8 cellular contexts compared by ENCODE assay signal in the genomic region with DNA sequence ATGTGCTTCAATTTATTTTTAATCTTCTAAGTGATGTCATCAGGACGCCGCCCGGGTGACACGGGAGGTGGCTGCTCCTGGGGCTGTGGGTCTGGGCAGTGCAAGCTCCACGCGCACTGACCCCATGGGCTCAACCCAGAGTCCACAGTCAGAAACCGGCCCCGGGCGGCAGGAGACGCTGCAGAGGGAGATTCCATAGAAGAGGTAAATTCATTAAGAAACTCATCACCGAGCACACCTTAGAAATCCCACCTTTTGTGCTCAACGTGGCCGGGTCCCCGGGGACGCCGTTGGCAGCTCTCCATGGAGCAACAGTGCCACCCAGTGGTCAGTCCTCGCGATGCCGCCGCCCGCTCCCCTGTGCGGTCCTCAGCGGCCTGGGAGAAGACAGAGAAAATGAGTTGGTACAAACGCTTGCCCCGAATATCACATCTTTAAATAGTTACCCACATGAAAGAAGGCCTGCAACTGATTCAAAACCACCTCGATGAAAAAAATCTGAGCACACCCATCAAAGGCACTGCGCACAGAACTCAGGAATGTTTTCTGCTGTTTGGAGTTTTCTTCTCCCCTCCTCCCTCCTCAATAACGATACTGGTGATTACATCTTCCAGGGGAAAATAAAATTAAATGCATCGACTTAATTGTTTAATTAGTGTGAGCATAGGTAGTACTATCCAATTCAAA.
DNase-seq lines count a peak whose midpoint lies in the region; ATAC-seq, FAIRE-seq and TF ChIP-seq lines count a peak whose summit lies in the region.

No MANE protein-coding gene starts in this region.

- no peaks in the 10 kb centered on the region for H3K9me3 Mint-ChIP-seq in naive thymus-derived CD8-positive, alpha-beta T cell

- TF ChIP-seq CTCF in endothelial cell of umbilical vein (IDR thresholded peaks at IDR 0.05; ENCODE audit: extremely low read depth in 1 of 2, insufficient read depth in 1 of 2, low read depth in 1 of 2, low read length in 2 of 2), result peak; percentile 85 to 86

- H3K4me3 ChIP-seq in endothelial cell of umbilical vein (replicated peaks in 1 of 3; ENCODE audit: insufficient read depth in 1 of 3, low read depth in 1 of 3, low read length in 3 of 3), result no peak overlapping the region

- no peak overlapping the region for H3K4me2 ChIP-seq in endothelial cell of umbilical vein (ENCODE audit: insufficient read depth, low read length)

- peak overlapping the region in 3 of 10 donors; percentile 3 to 68 (median 44) for H3K27ac Mint-ChIP-seq in naive thymus-derived CD8-positive, alpha-beta T cell

- peaks cover 18 to 41% (median 28%) of the 10 kb centered on the region in 5 donors for H3K27me3 Mint-ChIP-seq in naive thymus-derived CD8-positive, alpha-beta T cell

- peak overlapping the region in 8 of 10 donors; percentile 2 to 65 (median 24) for H3K4me3 Mint-ChIP-seq in naive thymus-derived CD8-positive, alpha-beta T cell

- H3K9me3 ChIP-seq in endothelial cell of umbilical vein (replicated peaks; ENCODE audit: control insufficient read depth, insufficient read depth, low read length), result no peaks in the 10 kb centered on the region

- intact Hi-C loops in endothelial cell of umbilical vein (cut with micrococcal nuclease), result loop anchor here (1.0 to 2.0 kb wide), 2 partner anchors 54 to 420 kb away; no protein-coding TSS in a partner anchor

- H4K20me1 ChIP-seq in endothelial cell of umbilical vein (replicated peaks; ENCODE audit: control insufficient read depth, extremely low read depth, insufficient read depth, low read length), result no peaks in the 10 kb centered on the region

- dilution Hi-C loops in endothelial cell of umbilical vein (cut with MboI; ENCODE audit: extremely low pct_ligation_motif_present, low sequenced_read_pairs), result no loop called here

- TF ChIP-seq POLR2A in endothelial cell of umbilical vein (IDR thresholded peaks at IDR 0.05; ENCODE audit: low read depth, low read length), result no peak

- H2AFZ ChIP-seq in endothelial cell of umbilical vein (ENCODE audit: low read depth, low read length), result no peak overlapping the region

- H3K79me2 ChIP-seq in endothelial cell of umbilical vein (ENCODE audit: control insufficient read depth, insufficient read depth, low read length), result no peaks in the 10 kb centered on the region

- no peaks in the 10 kb centered on the region for H3K9me1 ChIP-seq in endothelial cell of umbilical vein (replicated peaks; ENCODE audit: control insufficient read depth, extremely low read depth, insufficient read depth, low read length)

- no TSS peak for BruUV-seq in endothelial cell of umbilical vein (replicated peaks; lab: Mats Ljungman, UMichigan)

- H3K27me3 ChIP-seq in endothelial cell of umbilical vein (ENCODE audit: control insufficient read depth in 2 of 2, insufficient read depth in 2 of 2, low read length in 2 of 2), result no peaks in the 10 kb centered on the region

- DNase-seq in COLO668 (lab: John Stamatoyannopoulos, UW; ENCODE audit: unreplicated experiment) (peak; percentile 69), NCI-H748 (lab: John Stamatoyannopoulos, UW; ENCODE audit: unreplicated experiment) (peak; percentile 86), endothelial cell of umbilical vein (ENCODE audit: low read depth, low spot score) (peak; percentile 9)
- peak; percentile 31 to 91 (median 87) for DNase-seq in activated CD8-positive, alpha-beta memory T cell treated with anti-CD3 and anti-CD28 coated beads for 48 hours (ENCODE audit: low read depth in 2 of 3, low spot score in 2 of 3)
- peak; percentile 35 to 76 (median 67) for DNase-seq in naive thymus-derived CD8-positive, alpha-beta T cell
- DNase-seq in stimulated activated naive CD4-positive, alpha-beta T cell (lab: John Stamatoyannopoulos, UW), result peak in 5 of 6 experiments; percentile 41 to 71 (median 56)

- no peak overlapping the region for H3K27ac ChIP-seq in endothelial cell of umbilical vein (ENCODE audit: insufficient read depth, low read depth, low read length)

- peaks cover 4 to 8% (median 7%) of the 10 kb centered on the region in 4 donors for H3K4me1 Mint-ChIP-seq in naive thymus-derived CD8-positive, alpha-beta T cell

- no peaks in the 10 kb centered on the region for H3K36me3 Mint-ChIP-seq in naive thymus-derived CD8-positive, alpha-beta T cell

- no peak overlapping the region for H3K9ac ChIP-seq in endothelial cell of umbilical vein (replicated peaks; ENCODE audit: extremely low read depth, insufficient read depth, low read length)

- H3K36me3 ChIP-seq in endothelial cell of umbilical vein (ENCODE audit: control insufficient read depth in 2 of 2, extremely low read depth in 1 of 2, insufficient read depth in 2 of 2, low read length in 2 of 2), result no peaks in the 10 kb centered on the region

- POLR2A ChIA-PET in endothelial cell of umbilical vein (lab: Charles Lee), result no interaction called here
- POLR2A ChIA-PET in naive thymus-derived CD8-positive, alpha-beta T cell (lab: Charles Lee), result no interaction called here

- CTCF ChIA-PET in endothelial cell of umbilical vein (lab: Charles Lee), result interaction anchor here (0.8 to 1.1 kb wide), 7 partner anchors 11 to 26 kb away, joined by 3 to 4 read pairs (median 3); no protein-coding TSS in a partner anchor

- ATAC-seq in GM19395 (IDR thresholded peaks at IDR 0.05; ENCODE audit: unreplicated experiment), result peak; percentile 94
- ATAC-seq in HG03442 (IDR thresholded peaks at IDR 0.05; ENCODE audit: unreplicated experiment), result peak; percentile 90
- peak; percentile 88 to 89 for ATAC-seq in naive thymus-derived CD8-positive, alpha-beta T cell

- peak; percentile 54 for FAIRE-seq in endothelial cell of umbilical vein (lab: Jason Lieb, UNC)

- no peaks in the 10 kb centered on the region for H3K4me1 ChIP-seq in endothelial cell of umbilical vein (ENCODE audit: control insufficient read depth, extremely low read depth, insufficient read depth, low read length)

TF ChIP-seq in endothelial cell of umbilical vein, 7 proteins besides CTCF, POLR2A, EP300 and RAD21:
- no peak for TF ChIP-seq POLR2AphosphoS5 (IDR thresholded peaks at IDR 0.05; ENCODE audit: insufficient read depth, low read depth, low read length)
- TF ChIP-seq JUN (IDR thresholded peaks at IDR 0.05; ENCODE audit: borderline replicate concordance, insufficient read depth, insufficient read length, low read depth), result no peak
- TF ChIP-seq EZH2 (IDR thresholded peaks at IDR 0.05; ENCODE audit: borderline replicate concordance, low read depth, low read length, severe bottlenecking), result no peak
- no peak for TF ChIP-seq FOS (IDR thresholded peaks at IDR 0.05; ENCODE audit: borderline replicate concordance, insufficient read depth, low read length)
- TF ChIP-seq GATA2 (IDR thresholded peaks at IDR 0.05; ENCODE audit: insufficient read depth, insufficient read length, low read depth, low read length), result no peak
- TF ChIP-seq, protein P1, sequence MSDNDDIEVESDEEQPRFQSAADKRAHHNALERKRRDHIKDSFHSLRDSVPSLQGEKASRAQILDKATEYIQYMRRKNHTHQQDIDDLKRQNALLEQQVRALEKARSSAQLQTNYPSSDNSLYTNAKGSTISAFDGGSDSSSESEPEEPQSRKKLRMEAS (IDR thresholded peaks at IDR 0.05; ENCODE audit: insufficient read depth, insufficient read length), result no peak
- TF ChIP-seq MYC (IDR thresholded peaks at IDR 0.05; ENCODE audit: low read depth, low read length), result no peak
TF ChIP-seq in endothelial cell of umbilical vein: peak in this region for 0.

Comparison
In these comparisons a context has a peak if more than half of its experiments do, and no peak if none do; other contexts are left out.
1. DNase-seq: peak in every context shown above with its lines; median percentile 87 in activated CD8-positive, alpha-beta memory T cell treated with anti-CD3 and anti-CD28 coated beads for 48 hours; 86 in NCI-H748; 69 in COLO668; 67 in naive thymus-derived CD8-positive, alpha-beta T cell; 56 in stimulated activated naive CD4-positive, alpha-beta T cell; 9 in endothelial cell of umbilical vein.